8 cellular contexts compared by ENCODE assay signal in the genomic region with DNA sequence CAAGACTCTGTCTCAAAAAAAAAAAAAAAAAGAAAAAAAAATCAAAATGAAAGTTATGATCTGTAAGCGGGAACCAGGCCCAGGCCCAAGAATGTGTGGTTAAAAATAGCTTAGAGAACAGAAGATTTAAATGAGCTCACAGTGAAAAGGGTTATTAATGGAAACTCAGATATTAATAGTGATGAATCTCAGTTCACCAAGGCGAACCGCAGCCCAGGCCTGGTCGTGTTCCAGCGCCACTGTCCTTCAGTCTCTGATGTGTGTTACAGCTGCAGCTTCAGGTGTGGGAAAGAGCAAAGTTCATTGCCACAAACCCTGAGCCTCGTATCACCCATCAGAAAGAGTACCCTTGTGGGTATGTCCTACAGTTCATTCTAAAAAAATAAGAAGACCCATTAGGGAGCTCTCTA.
A peak's percentile ranks its signal among the peaks of the same experiment; 100 is the strongest.
DNase-seq lines count a peak whose midpoint lies in the region; ATAC-seq and TF ChIP-seq lines count a peak whose summit lies in the region.

No MANE protein-coding gene starts in this region.

- no peaks in the 10 kb centered on the region for H3K27me3 Mint-ChIP-seq in activated naive CD4-positive, alpha-beta T cell treated with anti-CD3 and anti-CD28 coated beads for 36 hours (ENCODE audit: low read depth)

- no peaks in the 10 kb centered on the region for H3K36me3 Mint-ChIP-seq in activated naive CD4-positive, alpha-beta T cell treated with anti-CD3 and anti-CD28 coated beads for 36 hours (ENCODE audit: low read depth)

- H3K27ac Mint-ChIP-seq in activated naive CD4-positive, alpha-beta T cell treated with anti-CD3 and anti-CD28 coated beads for 36 hours = no peak overlapping the region

- in situ Hi-C loops in GM13976 (cut with MboI; ENCODE audit: low sequenced_read_pairs, unreplicated experiment) = no loop called here

- peak; percentile 85 for ATAC-seq in HG02588 (IDR thresholded peaks at IDR 0.05; ENCODE audit: unreplicated experiment)

- CTCF ChIA-PET in activated naive CD4-positive, alpha-beta T cell treated with anti-CD3 and anti-CD28 coated beads for 36 hours (lab: Charles Lee) = interaction anchor here (0.6 to 0.8 kb wide), 5 partner anchors 26 to 779 kb away, joined by 3 to 5 read pairs (median 3); no protein-coding TSS in a partner anchor

- H3K4me3 Mint-ChIP-seq in activated naive CD4-positive, alpha-beta T cell treated with anti-CD3 and anti-CD28 coated beads for 36 hours = no peak overlapping the region

- peaks cover 5% of the 10 kb centered on the region for H3K4me1 Mint-ChIP-seq in activated naive CD4-positive, alpha-beta T cell treated with anti-CD3 and anti-CD28 coated beads for 36 hours (ENCODE audit: low read depth)

- intact Hi-C loops in activated naive CD4-positive, alpha-beta T cell treated with anti-CD3 and anti-CD28 coated beads for 36 hours (cut with micrococcal nuclease) = no loop called here

- DNase-seq in GM13976 (ENCODE audit: low spot score) (peak; percentile 86), RPMI7951 (ENCODE audit: low read depth) (peak; percentile 12), mucosa of gallbladder (ENCODE audit: low spot score) (peak; percentile 18), NCI-H345 (lab: John Stamatoyannopoulos, UW) (no peak), NCI-H2227 (lab: John Stamatoyannopoulos, UW; ENCODE audit: unreplicated experiment) (no peak), GOT3 (lab: John Stamatoyannopoulos, UW) (no peak)
- no peak for DNase-seq in activated naive CD4-positive, alpha-beta T cell treated with anti-CD3 and anti-CD28 coated beads for 36 hours

- H3K9me3 Mint-ChIP-seq in activated naive CD4-positive, alpha-beta T cell treated with anti-CD3 and anti-CD28 coated beads for 36 hours = no peaks in the 10 kb centered on the region

- no peak for TF ChIP-seq CTCF in GM13976 (IDR thresholded peaks at IDR 0.05; ENCODE audit: borderline replicate concordance, control extremely low read depth, extremely low read depth, insufficient read depth, missing control alignments)

Comparison
In these comparisons a context has a peak if more than half of its experiments do, and no peak if none do; other contexts are left out.
1. DNase-seq: peak in GM13976 (single experiment), RPMI7951 (single experiment) and mucosa of gallbladder (single experiment); none in NCI-H345 (single experiment), NCI-H2227 (single experiment), GOT3 (single experiment) and activated naive CD4-positive, alpha-beta T cell treated with anti-CD3 and anti-CD28 coated beads for 36 hours (single experiment).